ENCODE assay signal across 11 cellular contexts in genomic region chr6:24859132-24859531, GRCh38.
DNase-seq lines count a peak whose midpoint lies in the region; ATAC-seq, FAIRE-seq and TF ChIP-seq lines count a peak whose summit lies in the region.
"Had no signal": no experiment of that assay in that cellular context is flagged by ENCODE, and none has a peak within 500 bp of the region (broad histone marks: within the 10 kb centered on the region; RNA-seq: fewer than 3 reads in every experiment).

No MANE protein-coding gene starts in this region.

- no peak for TF ChIP-seq POLR2A in ovary (IDR thresholded peaks at IDR 0.05)

- H3K9ac ChIP-seq in OCI-LY3 (ENCODE audit: low read length) = no peak overlapping the region

- H3K4me1 ChIP-seq in OCI-LY3 (ENCODE audit: low read length) = peaks cover 25% of the 10 kb centered on the region
- peaks cover 4% of the 10 kb centered on the region for H3K4me1 ChIP-seq in ovary (ENCODE audit: insufficient read depth)

- TF ChIP-seq EP300 in ovary (IDR thresholded peaks at IDR 0.05) = no peak

- H3K4me2 ChIP-seq in OCI-LY3 (ENCODE audit: low read length) = no peak overlapping the region

- CTCF ChIA-PET in MCF 10A (lab: Yijun Ruan, JAX) = interaction anchor here (4.1 to 5.8 kb wide), 2 partner anchors 132 to 159 kb away, joined by 30 to 158 read pairs; no protein-coding TSS in a partner anchor

- H3K4me1 Mint-ChIP-seq in activated T-cell treated with anti-CD3 and anti-CD28 coated beads, Interleukin-2, amount 50 U/mL, for 4 hours (ENCODE audit: low read depth) = peaks cover 84% of the 10 kb centered on the region
- H3K4me1 Mint-ChIP-seq in MCF 10A (ENCODE audit: insufficient read depth, unreplicated experiment) = peaks cover 28% of the 10 kb centered on the region

- DNase-seq in activated T-cell treated with anti-CD3 and anti-CD28 coated beads, Interleukin-2, amount 50 U/mL, for 4 hours = peak; percentile 24
- no peak for DNase-seq in activated T-cell treated with anti-CD3 and anti-CD28 coated beads for 4 hours
- DNase-seq in MCF 10A (ENCODE audit: unreplicated experiment) = no peak
- DNase-seq in ovary = no peak
- no peak for DNase-seq in NCI-H1930 (lab: John Stamatoyannopoulos, UW)
- DNase-seq in urothelium cell line (ENCODE audit: low spot score) = no peak
- DNase-seq: erythroblast, tibial artery had no signal

- H2AFZ ChIP-seq in OCI-LY3 (ENCODE audit: low read depth, low read length) = no peak overlapping the region

- no peaks in the 10 kb centered on the region for H3K27me3 ChIP-seq in OCI-LY3 (ENCODE audit: low read depth, low read length)
- H3K27me3 ChIP-seq in ovary = no peaks in the 10 kb centered on the region
- H3K27me3 ChIP-seq: tibial artery had no signal

- no peaks in the 10 kb centered on the region for H3K9me3 Mint-ChIP-seq in activated T-cell treated with anti-CD3 and anti-CD28 coated beads, Interleukin-2, amount 50 U/mL, for 4 hours
- no peaks in the 10 kb centered on the region for H3K9me3 Mint-ChIP-seq in MCF 10A (ENCODE audit: unreplicated experiment)

- peak overlapping the region; percentile 40 for H3K4me3 Mint-ChIP-seq in activated T-cell treated with anti-CD3 and anti-CD28 coated beads, Interleukin-2, amount 50 U/mL, for 4 hours
- H3K4me3 Mint-ChIP-seq in MCF 10A (ENCODE audit: unreplicated experiment) = no peak overlapping the region

- no peaks in the 10 kb centered on the region for H3K27me3 Mint-ChIP-seq in activated T-cell treated with anti-CD3 and anti-CD28 coated beads, Interleukin-2, amount 50 U/mL, for 4 hours (ENCODE audit: low read depth)
- H3K27me3 Mint-ChIP-seq in MCF 10A (ENCODE audit: insufficient read depth, unreplicated experiment) = no peaks in the 10 kb centered on the region

- FAIRE-seq in urothelium cell line (lab: Jason Lieb, UNC) = no peak

- intact Hi-C loops in MCF 10A (cut with micrococcal nuclease) (loop anchor here (5.0 kb wide), 1 partner anchor 743 kb away; no protein-coding TSS in a partner anchor), ovary (cut with DNase I) (loop anchor here in 2 of 4 donors (5.0 to 10.0 kb wide), 2 partner anchors 213 to 216 kb away; no protein-coding TSS in a partner anchor)

- H4K20me1 ChIP-seq in OCI-LY3 (ENCODE audit: insufficient read depth, low read length) = peaks cover 29% of the 10 kb centered on the region

- H3K27ac ChIP-seq in OCI-LY3 (ENCODE audit: low read length) (peak overlapping the region; percentile 59), skin epidermis (peak overlapping the region in 16 of 21 experiments; percentile 6 to 83 (median 62)), ovary (no peak overlapping the region)
- H3K27ac ChIP-seq: tibial artery had no signal

- peaks cover 35% of the 10 kb centered on the region for H3K36me3 Mint-ChIP-seq in activated T-cell treated with anti-CD3 and anti-CD28 coated beads, Interleukin-2, amount 50 U/mL, for 4 hours (ENCODE audit: insufficient read depth)
- peaks cover 26% of the 10 kb centered on the region for H3K36me3 Mint-ChIP-seq in MCF 10A (ENCODE audit: insufficient read depth, unreplicated experiment)

- 91 to 92% (median 92%) methylated on average over 5 of the region's 5 CpGs for WGBS in ovary, 3 donors

- H3K4me3 ChIP-seq in OCI-LY3 (ENCODE audit: low read length) (no peak overlapping the region), skin epidermis (no peak overlapping the region), ovary (no peak overlapping the region)
- H3K4me3 ChIP-seq: tibial artery had no signal

- H3K9me3 ChIP-seq in OCI-LY3 (ENCODE audit: insufficient read depth, low read length) (no peaks in the 10 kb centered on the region), ovary (no peaks in the 10 kb centered on the region)
- H3K9me3 ChIP-seq: tibial artery had no signal

- no peak for TF ChIP-seq CTCF in OCI-LY3 (IDR thresholded peaks at IDR 0.05; ENCODE audit: low read depth, low read length)
- TF ChIP-seq CTCF in MCF 10A (IDR thresholded peaks at IDR 0.05; ENCODE audit: unreplicated experiment) = no peak
- no peak for TF ChIP-seq CTCF in ovary (IDR thresholded peaks at IDR 0.05)

- peaks cover 5% of the 10 kb centered on the region; the same call in 1 of the 2 replicates for H3K79me2 ChIP-seq in OCI-LY3 (ENCODE audit: low read length)

- POLR2A ChIA-PET in MCF 10A (lab: Yijun Ruan, JAX) = interaction anchor here (3.6 to 6.5 kb wide), 3 partner anchors 132 to 156 kb away, joined by 19 to 159 read pairs (median 51); no protein-coding TSS in a partner anchor

- ATAC-seq in activated T-cell treated with anti-CD3 and anti-CD28 coated beads, Interleukin-2, amount 50 U/mL, for 4 hours = no peak
- ATAC-seq: activated CD4-positive, CD25-positive, alpha-beta regulatory T cell treated with anti-CD3 and anti-CD28 coated beads, Interleukin-2, amount 50 U/mL, for 24 hours had no signal

- H3K36me3 ChIP-seq in OCI-LY3 (replicated peaks; ENCODE audit: low read depth, low read length) = peaks cover 72% of the 10 kb centered on the region
- H3K36me3 ChIP-seq in ovary = no peaks in the 10 kb centered on the region

- peak overlapping the region; percentile 75 for H3K27ac Mint-ChIP-seq in MCF 10A (ENCODE audit: low read depth, unreplicated experiment)

- no TSS peak for BruUV-seq in MCF 10A (replicated peaks; lab: Mats Ljungman, UMichigan)

Comparison
In these comparisons a context has a peak if more than half of its experiments do, and no peak if none do; other contexts are left out.
1. H3K27ac ChIP-seq: peak in OCI-LY3 (single experiment) and skin epidermis (16 of 21); none in ovary (0 of 2).